5 cellular contexts compared by ENCODE assay signal in the genomic region with DNA sequence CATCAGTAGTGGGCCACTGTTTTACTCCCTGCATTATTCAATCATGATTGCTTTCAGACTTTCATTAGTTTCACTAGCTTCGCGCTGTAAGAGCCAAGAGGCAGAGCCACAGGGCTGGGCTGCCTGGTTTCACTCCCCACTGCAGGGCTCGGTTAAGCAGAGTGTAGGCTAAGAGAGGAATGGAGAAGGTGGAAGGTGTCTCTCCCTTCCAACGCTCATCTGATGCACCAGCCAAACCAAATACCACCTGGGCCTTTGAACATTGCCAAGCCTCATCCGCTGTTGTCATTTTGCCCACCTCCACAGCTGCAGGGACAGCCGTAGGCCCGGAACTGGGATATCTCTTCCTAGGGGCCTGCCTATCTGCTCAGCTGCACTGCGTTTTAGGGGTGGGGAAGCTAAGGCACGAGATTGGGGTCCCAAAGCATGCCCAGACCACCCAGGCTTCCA.
DNase-seq lines count a peak whose midpoint lies in the region; ATAC-seq and TF ChIP-seq lines count a peak whose summit lies in the region.

No MANE protein-coding gene starts in this region.

- no peak for TF ChIP-seq CTCF in RWPE2 (IDR thresholded peaks at IDR 0.05; ENCODE audit: poor library complexity, severe bottlenecking)
- TF ChIP-seq CTCF in foreskin fibroblast (IDR thresholded peaks at IDR 0.05; ENCODE audit: low read depth, low read length), result no peak

- ATAC-seq in RWPE2 (ENCODE audit: low read depth) (no peak), HG02970 (IDR thresholded peaks at IDR 0.05; ENCODE audit: low FRiP score, unreplicated experiment) (no peak)

- no peak for DNase-seq in RWPE2 (ENCODE audit: low spot score)
- peak in 1 of 2 donors; percentile 37 for DNase-seq in foreskin fibroblast
- DNase-seq in substantia nigra (lab: John Stamatoyannopoulos, UW), result no peak
- no peak for DNase-seq in NCI-H2081 (lab: John Stamatoyannopoulos, UW)

- H3K4me3 ChIP-seq in RWPE2 (ENCODE audit: severe bottlenecking) (peak overlapping the region; percentile 92), foreskin fibroblast (ENCODE audit: low read depth in 1 of 2, low read length in 2 of 2) (peak overlapping the region; percentile 43 to 86)

- H3K27ac ChIP-seq in RWPE2 (ENCODE audit: poor library complexity, severe bottlenecking) (peak overlapping the region; percentile 85), substantia nigra (ENCODE audit: low read depth, low read length, poor library complexity, severe bottlenecking) (peak overlapping the region; percentile 99)

- no peaks in the 10 kb centered on the region for H3K9me3 ChIP-seq in RWPE2 (ENCODE audit: severe bottlenecking)

- peaks cover 8% of the 10 kb centered on the region for H3K4me1 ChIP-seq in RWPE2 (ENCODE audit: insufficient read depth, poor library complexity, severe bottlenecking)

- no peaks in the 10 kb centered on the region for H3K27me3 ChIP-seq in RWPE2 (ENCODE audit: insufficient read depth, poor library complexity, severe bottlenecking)

- H3K36me3 ChIP-seq in RWPE2 (ENCODE audit: low read depth), result peaks cover 27% of the 10 kb centered on the region
